ENCODE assay signal across 13 cellular contexts in genomic region chr4:39613093-39613656, GRCh38. TPM values are rescaled to one million over a fixed set of nuclear protein-coding genes. Genes with fewer than 3 reads are reported as not detected.
DNase-seq lines count a peak whose midpoint lies in the region; ATAC-seq, FAIRE-seq and TF ChIP-seq lines count a peak whose summit lies in the region.
"Had no signal": no experiment of that assay in that cellular context is flagged by ENCODE, and none has a peak within 500 bp of the region (broad histone marks: within the 10 kb centered on the region; RNA-seq: fewer than 3 reads in every experiment).

No MANE protein-coding gene starts in this region.

- H3K4me1 Mint-ChIP-seq in nephron progenitor cell = peaks cover 5% of the 10 kb centered on the region

- H3K27me3 ChIP-seq in hepatocyte = no peaks in the 10 kb centered on the region

- TF ChIP-seq CTCF in hepatocyte (IDR thresholded peaks at IDR 0.05; ENCODE audit: poor library complexity) (no peak), nephron progenitor cell (IDR thresholded peaks at IDR 0.05) (no peak)

- peak; percentile 56 for DNase-seq in M059J (ENCODE audit: low read depth)
- no peak for DNase-seq in hepatocyte (ENCODE audit: low spot score)
- no peak for DNase-seq in nephron progenitor cell
- DNase-seq in NCI-H774 (lab: John Stamatoyannopoulos, UW) = no peak
- DNase-seq: activated gamma-delta T cell treated with Interleukin-2 at 50 U/mL for 16 hours, KG1, natural killer cell had no signal

- WGBS in hepatocyte (ENCODE audit: low lambda C conversion rate, missing lambda C conversion rate) = 55% methylated on average over 2 of the region's 2 CpGs

- H3K79me2 ChIP-seq in hepatocyte = peaks cover 50% of the 10 kb centered on the region

- H3K4me3 ChIP-seq in hepatocyte = no peak overlapping the region

- no peaks in the 10 kb centered on the region for H3K9me3 Mint-ChIP-seq in nephron progenitor cell
- H3K9me3 Mint-ChIP-seq: CD14-positive monocyte, natural killer cell had no signal

- no peaks in the 10 kb centered on the region for H3K9me2 ChIP-seq in hepatocyte (replicated peaks; ENCODE audit: insufficient read depth)

- no peak overlapping the region for H3K4me3 Mint-ChIP-seq in nephron progenitor cell
- H3K4me3 Mint-ChIP-seq: CD14-positive monocyte, natural killer cell had no signal

- no peaks in the 10 kb centered on the region for H4K20me1 ChIP-seq in hepatocyte (ENCODE audit: insufficient read depth, poor library complexity, severe bottlenecking)

- no peaks in the 10 kb centered on the region for H3K9me3 ChIP-seq in hepatocyte (ENCODE audit: low read depth)

- ATAC-seq in GM19324 (IDR thresholded peaks at IDR 0.05; ENCODE audit: low FRiP score, unreplicated experiment) (peak; percentile 41), GM21447 (IDR thresholded peaks at IDR 0.05; ENCODE audit: unreplicated experiment) (no peak), GM19351 (IDR thresholded peaks at IDR 0.05; ENCODE audit: unreplicated experiment) (no peak)
- ATAC-seq: esophagus mucosa, natural killer cell had no signal

- peak overlapping the region; percentile 65 for H3K27ac ChIP-seq in hepatocyte

- H3K36me3 ChIP-seq in hepatocyte (replicated peaks; ENCODE audit: insufficient read depth, low read depth) = no peaks in the 10 kb centered on the region

- no peak overlapping the region for H2AFZ ChIP-seq in hepatocyte

- H3K36me3 Mint-ChIP-seq in nephron progenitor cell (ENCODE audit: low read depth) = peaks cover 26% of the 10 kb centered on the region
- H3K36me3 Mint-ChIP-seq: natural killer cell had no signal

- H3K4me1 ChIP-seq in hepatocyte (ENCODE audit: insufficient read depth) = peaks cover 21% of the 10 kb centered on the region

- peaks cover 4% of the 10 kb centered on the region for H3K27me3 Mint-ChIP-seq in nephron progenitor cell (ENCODE audit: low read depth, poor library complexity)

- FAIRE-seq in A204.1 (lab: Jason Lieb, UNC) = peak; percentile 98

- H3K27ac Mint-ChIP-seq in nephron progenitor cell = no peak overlapping the region
- H3K27ac Mint-ChIP-seq: natural killer cell had no signal

- peak overlapping the region; percentile 11 for H3K4me2 ChIP-seq in hepatocyte

RNA-seq across cellular contexts. Expression of gene SMIM14, which starts 25.5 kb away (rescaled TPM):
- 17.1 and 38.5 TPM in 2 replicates for total RNA-seq in M059J (2014; rRNA removed; shearing (Covaris generic))
- total RNA-seq in hepatocyte = 69.6 and 98.6 TPM in 2 replicates
- 89.5 and 124 TPM in 2 replicates for polyA plus RNA-seq in hepatocyte
